31 cellular contexts compared by ENCODE assay signal in the genomic region with DNA sequence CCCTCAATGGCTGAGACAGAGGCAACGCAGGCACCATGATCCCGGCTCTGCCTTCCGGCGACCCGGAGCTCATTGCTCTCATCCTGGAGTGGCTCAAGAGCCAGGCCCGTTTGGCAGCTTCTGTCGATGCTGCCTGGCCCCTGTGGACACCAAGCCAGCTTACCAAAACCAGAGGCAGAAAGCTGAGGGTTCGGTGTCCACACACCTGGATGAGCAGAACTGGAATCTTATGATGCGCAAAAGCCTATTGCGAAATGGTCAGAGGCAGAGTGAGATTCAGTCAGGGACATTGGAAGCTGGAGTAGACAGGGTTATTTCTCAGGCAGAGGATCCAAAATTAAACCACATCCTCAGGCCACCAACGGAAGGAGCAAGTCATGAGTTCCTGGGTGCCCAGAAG.
"Had no signal": no experiment of that assay in that cellular context is flagged by ENCODE, and none has a peak within 500 bp of the region (broad histone marks: within the 10 kb centered on the region; RNA-seq: fewer than 3 reads in every experiment).

No MANE protein-coding gene starts in this region.

- H3K36me3 ChIP-seq: ascending aorta, cardiac muscle cell had no signal

- H3K4me1 ChIP-seq: ascending aorta had no signal

- H3K27me3 Mint-ChIP-seq: activated B cell treated with CpG ODN at 0.5 μM for 24 hours; activated CD8-positive, alpha-beta T cell treated with anti-CD3 and anti-CD28 coated beads for 36 hours; activated naive CD4-positive, alpha-beta T cell treated with anti-CD3 and anti-CD28 coated beads, Interleukin-2, amount 50 U/mL, for 24 hours; activated naive CD8-positive, alpha-beta T cell treated with anti-CD3 and anti-CD28 coated beads, Interleukin-2, amount 10 ng/mL, durations not matched to agents 7 days and 5 days; central memory CD8-positive, alpha-beta T cell; T-cell had no signal

- ATAC-seq: activated CD8-positive, alpha-beta T cell treated with anti-CD3 and anti-CD28 coated beads for 36 hours; Right ventricle myocardium inferior; SK-N-SH treated with all-trans-retinoic acid at 6 μM for 48 hours; T-cell had no signal

- H3K4me3 Mint-ChIP-seq: activated B cell treated with CpG ODN at 0.5 μM for 24 hours; activated CD8-positive, alpha-beta T cell treated with anti-CD3 and anti-CD28 coated beads for 36 hours; activated naive CD4-positive, alpha-beta T cell treated with anti-CD3 and anti-CD28 coated beads, Interleukin-2, amount 50 U/mL, for 24 hours; activated naive CD8-positive, alpha-beta T cell treated with anti-CD3 and anti-CD28 coated beads, Interleukin-2, amount 10 ng/mL, durations not matched to agents 7 days and 5 days; central memory CD8-positive, alpha-beta T cell; T-cell had no signal

- H3K27ac ChIP-seq: ascending aorta, cardiac muscle cell, RWPE1, VCaP had no signal

- H3K9me3 ChIP-seq: ascending aorta had no signal

- H3K36me3 Mint-ChIP-seq: activated naive CD4-positive, alpha-beta T cell treated with anti-CD3 and anti-CD28 coated beads, Interleukin-2, amount 50 U/mL, for 24 hours; activated naive CD8-positive, alpha-beta T cell treated with anti-CD3 and anti-CD28 coated beads, Interleukin-2, amount 10 ng/mL, durations not matched to agents 7 days and 5 days; T-cell had no signal

- H3K27me3 ChIP-seq: ascending aorta, cardiac muscle cell had no signal

- H3K9me3 Mint-ChIP-seq: activated B cell treated with CpG ODN at 0.5 μM for 24 hours; activated naive CD4-positive, alpha-beta T cell treated with anti-CD3 and anti-CD28 coated beads, Interleukin-2, amount 50 U/mL, for 24 hours; activated naive CD8-positive, alpha-beta T cell treated with anti-CD3 and anti-CD28 coated beads, Interleukin-2, amount 10 ng/mL, durations not matched to agents 7 days and 5 days; activated T-helper 2 cell treated with anti-CD3 and anti-CD28 coated beads, Interferon-gamma antibody, Interleukin-2, Interleukin-4, amounts not matched to agents 10 μg/mL and 5 μg/mL and 100 μg/mL, durations not matched to agents 14 hours and 24 hours and 36 hours; central memory CD8-positive, alpha-beta T cell; T-cell had no signal

- H3K27ac Mint-ChIP-seq: activated B cell treated with CpG ODN at 0.5 μM for 24 hours; activated CD8-positive, alpha-beta T cell treated with anti-CD3 and anti-CD28 coated beads for 36 hours; activated naive CD4-positive, alpha-beta T cell treated with anti-CD3 and anti-CD28 coated beads, Interleukin-2, amount 50 U/mL, for 24 hours; activated naive CD8-positive, alpha-beta T cell treated with anti-CD3 and anti-CD28 coated beads, Interleukin-2, amount 10 ng/mL, durations not matched to agents 7 days and 5 days; activated T-helper 2 cell treated with anti-CD3 and anti-CD28 coated beads, Interferon-gamma antibody, Interleukin-2, Interleukin-4, amounts not matched to agents 10 μg/mL and 5 μg/mL and 100 μg/mL, durations not matched to agents 14 hours and 24 hours and 36 hours; T-cell had no signal

- H3K4me3 ChIP-seq: ascending aorta, cardiac muscle cell had no signal

- DNase-seq: activated B cell treated with CpG ODN at 0.5 μM for 24 hours; activated CD4-positive, alpha-beta T cell treated with anti-CD3 and anti-CD28 coated beads for 4 hours; activated CD4-positive, alpha-beta T cell treated with anti-CD3 and anti-CD28 coated beads, Interleukin-2, amount 50 U/mL, for 1 hour; activated CD4-positive, CD25-positive, alpha-beta regulatory T cell treated with anti-CD3 and anti-CD28 coated beads, Interleukin-2, amount 50 U/mL, for 72 hours; activated CD8-positive, alpha-beta T cell treated with anti-CD3 and anti-CD28 coated beads for 36 hours; activated gamma-delta T cell; activated naive CD4-positive, alpha-beta T cell treated with Interleukin-2 at 50 U/mL for 16 hours; activated naive CD8-positive, alpha-beta T cell treated with anti-CD3 and anti-CD28 coated beads, Interleukin-2, amount 10 ng/mL, durations not matched to agents 7 days and 5 days; activated T-cell treated with anti-CD3 and anti-CD28 coated beads, Interleukin-2, amount 50 U/mL, for 1 hour; amygdala; NCI-H1105; NCI-H1436; NCI-H1694; NCI-H1930; NCI-H2081 treated with DMSO at 0.1 percent for 48 hours; NCI-H226; NCI-H446 treated with DMSO at 0.1 percent for 48 hours; NCI-H524; SIG-M5; T-cell; T-helper 2 cell; T-helper 9 cell had no signal
